ENCODE assay signal across 20 cellular contexts in the genomic region with DNA sequence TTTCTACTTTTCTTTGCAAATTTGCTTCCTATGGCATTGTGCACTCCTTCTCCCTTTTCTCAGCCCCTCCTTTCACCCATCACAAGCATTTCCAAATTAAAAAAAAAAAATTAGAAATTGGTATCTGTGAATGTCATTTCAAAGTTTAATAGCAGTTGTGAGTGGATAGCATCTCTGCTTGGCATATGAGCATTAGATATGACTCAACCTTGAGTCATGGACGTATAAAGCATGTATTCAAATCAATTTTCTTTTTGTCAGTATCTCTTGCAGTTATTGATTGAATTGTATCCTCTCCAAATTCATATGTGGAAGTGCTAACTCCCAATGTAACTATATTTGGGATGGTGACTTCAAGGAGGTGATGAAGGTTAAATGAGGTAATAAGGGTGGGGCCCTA.
"Had no signal": no experiment of that assay in that cellular context is flagged by ENCODE, and none has a peak within 500 bp of the region (broad histone marks: within the 10 kb centered on the region; RNA-seq: fewer than 3 reads in every experiment).

No MANE protein-coding gene starts in this region.

- DNase-seq: activated CD4-positive, alpha-beta T cell treated with anti-CD3 and anti-CD28 coated beads for 1 hour; activated CD4-positive, alpha-beta T cell treated with anti-CD3 and anti-CD28 coated beads, Interleukin-2, amount 50 U/mL, for 4 hours; activated naive CD8-positive, alpha-beta T cell treated with anti-CD3 and anti-CD28 coated beads for 36 hours; amygdala; dermis blood vessel endothelial cell; effector memory CD8-positive, alpha-beta T cell; heart right ventricle; left cardiac atrium; lower lobe of right lung; stimulated activated CD4-positive, alpha-beta T cell treated with anti-CD3 and anti-CD28 coated beads, Interleukin-4, amount 100 ng/mL, for 1 hour; stimulated activated naive CD8-positive, alpha-beta T cell treated with anti-CD3 and anti-CD28 coated beads, Interleukin-15, amount 100 ng/mL, for 72 hours; T-helper 2 cell; trophoblast cell had no signal

- H3K27me3 ChIP-seq: gastroesophageal sphincter, heart right ventricle, suprapubic skin had no signal

- H3K4me1 ChIP-seq: gastroesophageal sphincter, heart right ventricle, lower lobe of right lung, suprapubic skin had no signal

- H3K9me3 ChIP-seq: gastroesophageal sphincter, heart right ventricle, lower lobe of right lung, suprapubic skin had no signal

- H3K27ac ChIP-seq: epithelial cell of prostate, gastroesophageal sphincter, heart right ventricle, lower lobe of right lung, suprapubic skin, VCaP had no signal

- ATAC-seq: effector memory CD8-positive, alpha-beta T cell; gastroesophageal sphincter; heart right ventricle; left cardiac atrium; lower lobe of right lung; natural killer cell treated with Interleukin-12 subunit alpha and Interleukin-12 subunit beta and Interleukin-15 and Interleukin-18, amount 100 ng/mL, for 72 hours; sciatic nerve; stimulated activated naive CD8-positive, alpha-beta T cell treated with anti-CD3 and anti-CD28 coated beads, Interleukin-15, amount 100 ng/mL, for 72 hours had no signal

- H3K4me3 ChIP-seq: gastroesophageal sphincter, heart right ventricle, lower lobe of right lung, smooth muscle cell, suprapubic skin had no signal

- H3K36me3 ChIP-seq: gastroesophageal sphincter, heart right ventricle, lower lobe of right lung, suprapubic skin had no signal

- H3K4me2 ChIP-seq: smooth muscle cell had no signal
